In the genomic region with DNA sequence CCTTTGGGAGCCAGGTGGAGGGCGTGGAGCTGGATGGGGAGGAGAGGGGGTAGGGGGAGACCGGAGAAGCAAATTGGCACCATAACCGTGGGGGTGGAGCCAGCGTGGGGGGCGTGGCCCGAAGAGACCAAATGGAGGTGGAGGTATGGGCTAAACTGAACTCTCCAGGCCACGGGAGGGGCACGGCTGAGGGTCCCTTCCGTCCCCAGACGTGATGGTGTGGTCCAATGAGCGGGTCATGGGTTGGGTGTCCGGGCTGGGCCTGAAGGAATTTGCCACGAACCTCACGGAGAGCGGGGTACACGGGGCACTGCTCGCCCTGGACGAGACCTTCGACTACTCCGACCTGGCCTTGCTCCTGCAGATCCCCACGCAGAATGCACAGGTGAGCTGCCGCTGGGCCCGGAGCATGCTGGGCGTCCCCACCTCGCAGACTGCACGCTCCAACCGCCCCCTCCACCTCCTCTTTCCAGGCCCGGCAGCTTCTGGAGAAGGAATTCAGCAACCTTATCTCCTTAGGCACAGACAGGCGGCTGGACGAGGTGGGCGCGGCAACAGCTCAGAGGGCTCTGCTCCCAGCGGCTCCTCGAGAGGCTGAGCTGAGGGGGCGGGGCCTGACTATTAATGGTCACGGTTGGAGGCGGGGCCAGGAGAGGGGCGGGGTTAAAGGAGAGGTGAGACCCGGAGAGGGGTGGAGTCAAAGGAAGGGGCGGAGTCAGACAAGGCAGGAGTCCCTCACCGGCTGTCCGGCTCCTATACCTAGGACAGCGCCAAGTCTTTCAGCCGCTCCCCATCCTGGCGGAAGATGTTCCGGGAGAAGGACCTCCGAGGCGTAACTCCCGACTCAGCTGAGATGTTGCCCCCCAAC, we compare ENCODE assay signal across 8 cellular contexts. TPM values are rescaled to one million over a fixed set of nuclear protein-coding genes. Genes with fewer than 3 reads are reported as not detected.
DNase-seq lines count a peak whose midpoint lies in the region; ATAC-seq and TF ChIP-seq lines count a peak whose summit lies in the region.

No MANE protein-coding gene starts in this region.

- H3K27me3 ChIP-seq in suprapubic skin: no peaks in the 10 kb centered on the region

- peaks cover 88% of the 10 kb centered on the region for H3K27me3 Mint-ChIP-seq in activated naive CD8-positive, alpha-beta T cell treated with anti-CD3 and anti-CD28 coated beads for 36 hours

- no peak for TF ChIP-seq POLR2A in suprapubic skin (IDR thresholded peaks at IDR 0.05)

- no peak for ATAC-seq in GM19351 (IDR thresholded peaks at IDR 0.05; ENCODE audit: unreplicated experiment)

- H3K27ac ChIP-seq in suprapubic skin: peak overlapping the region; percentile 84

- peak overlapping the region; percentile 51 for H3K4me3 Mint-ChIP-seq in activated naive CD8-positive, alpha-beta T cell treated with anti-CD3 and anti-CD28 coated beads for 36 hours

- H3K4me1 Mint-ChIP-seq in activated naive CD8-positive, alpha-beta T cell treated with anti-CD3 and anti-CD28 coated beads for 36 hours: peaks cover 24% of the 10 kb centered on the region

- peaks cover 2% of the 10 kb centered on the region for H3K9me3 Mint-ChIP-seq in activated naive CD8-positive, alpha-beta T cell treated with anti-CD3 and anti-CD28 coated beads for 36 hours

- peaks cover 3% of the 10 kb centered on the region for H3K36me3 Mint-ChIP-seq in activated naive CD8-positive, alpha-beta T cell treated with anti-CD3 and anti-CD28 coated beads for 36 hours

- H3K4me1 ChIP-seq in suprapubic skin: peaks cover 51% of the 10 kb centered on the region

- no peaks in the 10 kb centered on the region for H3K9me3 ChIP-seq in suprapubic skin

- TF ChIP-seq CTCF in suprapubic skin (IDR thresholded peaks at IDR 0.05): no peak

- TF ChIP-seq EP300 in suprapubic skin (IDR thresholded peaks at IDR 0.05): no peak

- H3K27ac Mint-ChIP-seq in activated naive CD8-positive, alpha-beta T cell treated with anti-CD3 and anti-CD28 coated beads for 36 hours: no peak overlapping the region

- WGBS in suprapubic skin: 2% methylated on average over 18 of the region's 49 CpGs

- H3K4me3 ChIP-seq in suprapubic skin: peak overlapping the region; percentile 69

- no peaks in the 10 kb centered on the region for H3K36me3 ChIP-seq in suprapubic skin

- DNase-seq in EL: peak; percentile 96
- peak; percentile 80 for DNase-seq in NCI-H1092 treated with DMSO at 0.1 percent for 48 hours (lab: John Stamatoyannopoulos, UW)
- peak; percentile 51 to 80 for DNase-seq in SW 1271 (lab: John Stamatoyannopoulos, UW)
- peak; percentile 84 for DNase-seq in activated naive CD8-positive, alpha-beta T cell treated with anti-CD3 and anti-CD28 coated beads for 36 hours
- peak; percentile 47 for DNase-seq in glomerular endothelial cell (ENCODE audit: extremely low read depth, low read depth, low spot score)
- DNase-seq in occipital lobe (lab: John Stamatoyannopoulos, UW): peak; percentile 80
- DNase-seq in suprapubic skin (ENCODE audit: low spot score in 2 of 2): peak; percentile 98

RNA-seq across cellular contexts. Expression of a gene that starts 6.2 kb away (rescaled TPM):
- not detected for total RNA-seq in activated naive CD8-positive, alpha-beta T cell treated with anti-CD3 and anti-CD28 coated beads for 36 hours
- not detected in 2 replicates for total RNA-seq in glomerular endothelial cell
- total RNA-seq in occipital lobe: 0.47 TPM
- total RNA-seq in suprapubic skin: 1 to 10 TPM in 1 of 4 donors, under 1 TPM in 2, not detected in 1; 0.47 to 1.0 (median 0.53) TPM

RNA-seq across cellular contexts. Expression of a gene that starts 8.6 kb away (rescaled TPM):
- total RNA-seq in activated naive CD8-positive, alpha-beta T cell treated with anti-CD3 and anti-CD28 coated beads for 36 hours: not detected
- total RNA-seq in glomerular endothelial cell (35.5 and 39.5 TPM in 2 replicates), occipital lobe (4.7 TPM), suprapubic skin (10 to 100 TPM; 45.2 to 87.6 (median 62.4) TPM)

RNA-seq across cellular contexts. Expression of a gene that starts 29.7 kb away (rescaled TPM):
- total RNA-seq in activated naive CD8-positive, alpha-beta T cell treated with anti-CD3 and anti-CD28 coated beads for 36 hours: 1 to 10 TPM; 3.2 to 4.3 TPM
- total RNA-seq in glomerular endothelial cell (3.8 and 4.6 TPM in 2 replicates), occipital lobe (35.9 TPM), suprapubic skin (10 to 100 TPM; 42.7 to 50.1 (median 46.6) TPM)

RNA-seq across cellular contexts. Expression of a gene that starts 30.1 kb away (rescaled TPM):
- 1 to 10 TPM; 1.0 to 1.3 TPM for total RNA-seq in activated naive CD8-positive, alpha-beta T cell treated with anti-CD3 and anti-CD28 coated beads for 36 hours
- total RNA-seq in glomerular endothelial cell (1.9 and 3.3 TPM in 2 replicates), occipital lobe (0.47 TPM), suprapubic skin (1 to 10 TPM in 3 of 4 donors, not detected in 1; 5.2 to 9.3 (median 5.9) TPM)

RNA-seq across cellular contexts. Expression of a gene that starts 34.8 kb away (rescaled TPM):
- 1 to 10 TPM; 2.2 to 2.5 TPM for total RNA-seq in activated naive CD8-positive, alpha-beta T cell treated with anti-CD3 and anti-CD28 coated beads for 36 hours
- total RNA-seq in glomerular endothelial cell: 5.4 and 7.7 TPM in 2 replicates
- 28.7 TPM for total RNA-seq in occipital lobe
- total RNA-seq in suprapubic skin: 10 to 100 TPM; 20.0 to 39.8 (median 32.3) TPM

Comparison
In these comparisons a context has a peak if more than half of its experiments do, and no peak if none do; other contexts are left out.
1. DNase-seq: peak in every context shown above with its lines; median percentile 98 in suprapubic skin; 96 in EL; 84 in activated naive CD8-positive, alpha-beta T cell treated with anti-CD3 and anti-CD28 coated beads for 36 hours; 80 in NCI-H1092 treated with DMSO at 0.1 percent for 48 hours; 80 in occipital lobe; 66 in SW 1271; 47 in glomerular endothelial cell.